ENCODE assay signal across 24 cellular contexts in the genomic region with DNA sequence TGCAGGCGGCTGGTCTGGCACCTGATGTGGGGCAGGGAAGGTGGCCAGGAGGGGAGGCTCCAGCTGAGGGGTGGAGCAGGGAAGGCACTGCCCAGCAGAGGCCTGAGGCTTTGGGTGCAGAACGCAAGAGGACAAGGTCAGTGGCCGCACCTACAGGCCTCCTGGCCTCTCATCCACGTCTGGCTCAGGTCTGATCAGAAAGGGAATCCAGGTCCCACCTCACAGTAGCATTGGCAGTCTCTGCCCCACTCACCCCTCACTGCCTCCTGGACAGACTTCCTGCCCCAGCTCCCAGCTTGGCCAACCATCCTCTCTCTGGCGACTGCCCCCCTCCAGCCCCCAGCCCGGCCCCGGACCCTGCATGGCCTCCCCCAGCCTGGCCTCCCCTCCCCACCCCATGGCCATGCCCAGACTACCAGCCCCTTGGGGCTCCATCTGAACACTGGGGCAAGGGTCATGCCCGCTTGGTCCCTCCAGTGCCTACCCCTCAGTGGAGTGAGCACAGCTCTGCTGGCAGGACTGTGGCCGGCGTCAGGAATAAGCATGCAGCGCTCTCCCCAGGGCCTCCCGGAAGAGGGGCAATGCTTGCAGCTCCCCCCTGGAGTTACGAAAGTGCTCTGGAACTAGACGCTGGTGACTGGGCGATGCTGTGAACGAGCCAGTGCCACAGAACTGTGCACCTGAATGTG. TPM values are rescaled to one million over a fixed set of nuclear protein-coding genes. Genes with fewer than 3 reads are reported as not detected.
"Had no signal": no experiment of that assay in that cellular context is flagged by ENCODE, and none has a peak within 500 bp of the region (broad histone marks: within the 10 kb centered on the region; RNA-seq: fewer than 3 reads in every experiment).

No MANE protein-coding gene starts in this region.

- H3K9me3 ChIP-seq: mucosa of descending colon, psoas muscle, sigmoid colon, stomach, thoracic aorta had no signal

- H3K36me3 ChIP-seq: brain microvascular endothelial cell, sigmoid colon, stomach, thoracic aorta had no signal

- H3K27ac ChIP-seq: brain microvascular endothelial cell, psoas muscle, sigmoid colon, stomach, thoracic aorta had no signal

- DNase-seq: activated CD4-positive, alpha-beta memory T cell treated with anti-CD3 and anti-CD28 coated beads for 36 hours; activated CD4-positive, alpha-beta T cell treated with anti-CD3 and anti-CD28 coated beads for 1 hour; activated gamma-delta T cell; activated T-cell treated with anti-CD3 and anti-CD28 coated beads, Interleukin-2, amount 50 U/mL, for 4 hours; amygdala; brain microvascular endothelial cell; cerebellar nuclear complex; endodermal cell; erythroblast; hypothalamus; mammary epithelial cell; natural killer cell; occipital lobe; sigmoid colon; stimulated activated CD4-positive, alpha-beta T cell treated with anti-CD3 and anti-CD28 coated beads, Interleukin-4, amount 100 ng/mL, for 1 hour; stimulated activated CD8-positive, alpha-beta memory T cell treated with anti-CD3 and anti-CD28 coated beads, Interleukin-4, amount 100 ng/mL, for 48 hours; stomach; T-helper 9 cell had no signal

- ATAC-seq: activated T-cell treated with anti-CD3 and anti-CD28 coated beads, Interleukin-2, amount 50 U/mL, for 4 hours; left colon; mucosa of descending colon; natural killer cell; psoas muscle had no signal

- H3K4me3 ChIP-seq: mucosa of descending colon, psoas muscle, sigmoid colon, stomach, thoracic aorta had no signal

RNA-seq across cellular contexts. Expression of a gene that starts 4.6 kb away (rescaled TPM):
- total RNA-seq: activated CD4-positive, alpha-beta memory T cell treated with anti-CD3 and anti-CD28 coated beads for 36 hours; activated T-cell treated with anti-CD3 and anti-CD28 coated beads, Interleukin-2, amount 50 U/mL, for 4 hours; dermis microvascular lymphatic vessel endothelial cell; glomerular endothelial cell; left colon; mammary epithelial cell; mucosa of descending colon; occipital lobe; sigmoid colon; stomach had no signal
- polyA plus RNA-seq: mammary epithelial cell, sigmoid colon, stomach had no signal

RNA-seq across cellular contexts. Expression of a gene that starts 17.1 kb away (rescaled TPM):
- total RNA-seq: activated CD4-positive, alpha-beta memory T cell treated with anti-CD3 and anti-CD28 coated beads for 36 hours; dermis microvascular lymphatic vessel endothelial cell; glomerular endothelial cell; left colon; mammary epithelial cell; mucosa of descending colon; natural killer cell; occipital lobe; sigmoid colon; stomach; thoracic aorta had no signal
- polyA plus RNA-seq: mammary epithelial cell, stomach had no signal

RNA-seq across cellular contexts. Expression of a gene that starts 42.6 kb away (rescaled TPM):
- total RNA-seq: endodermal cell had no signal
